In the genomic region with DNA sequence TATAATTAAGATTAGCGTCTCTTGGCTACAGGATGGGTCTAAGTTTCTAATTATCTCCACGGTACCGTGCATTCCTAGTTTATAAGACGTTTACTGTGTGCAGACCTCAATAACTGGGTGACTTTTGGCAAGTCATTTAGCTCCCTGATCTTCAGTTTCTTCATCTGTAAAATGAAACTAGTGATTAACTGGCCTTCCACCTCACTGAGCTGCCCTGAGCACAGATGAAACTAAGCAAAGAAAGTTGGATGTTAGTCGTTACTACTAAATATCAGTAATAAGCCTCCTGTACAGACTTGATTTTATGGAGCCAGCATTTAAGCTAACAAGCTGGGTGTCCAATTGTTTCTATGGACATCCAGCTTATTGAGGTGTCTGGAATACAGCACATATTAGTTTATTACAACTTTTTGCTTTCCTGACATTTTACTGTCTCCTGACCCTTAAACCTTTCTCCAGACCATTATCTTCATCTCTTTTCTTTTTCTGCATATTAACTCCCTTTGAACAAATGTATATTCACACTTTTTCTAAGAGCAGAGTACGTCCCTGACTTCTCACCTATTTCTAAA, we compare ENCODE assay signal across 9 cellular contexts. TPM values are rescaled to one million over a fixed set of nuclear protein-coding genes. Genes with fewer than 3 reads are reported as not detected.
DNase-seq lines count a peak whose midpoint lies in the region; ATAC-seq lines count a peak whose summit lies in the region.
"Had no signal": no experiment of that assay in that cellular context is flagged by ENCODE, and none has a peak within 500 bp of the region (broad histone marks: within the 10 kb centered on the region; RNA-seq: fewer than 3 reads in every experiment).

No MANE protein-coding gene starts in this region.

- H3K27ac ChIP-seq in HUES48 (ENCODE audit: low read depth, low read length), result no peak overlapping the region
- H3K27ac ChIP-seq in effector memory CD4-positive, alpha-beta T cell (ENCODE audit: insufficient read depth, low read length, poor library complexity, severe bottlenecking), result no peak overlapping the region

- no peak overlapping the region for H3K9ac ChIP-seq in HUES48 (ENCODE audit: low read depth, low read length)

- peak in 1 of 2 donors; percentile 5 for ATAC-seq in activated T-cell treated with anti-CD3 and anti-CD28 coated beads, Interleukin-2, amount 50 U/mL, for 4 hours
- no peak for ATAC-seq in HG02678 (IDR thresholded peaks at IDR 0.05; ENCODE audit: unreplicated experiment)

- H3K9me3 Mint-ChIP-seq in activated T-cell treated with anti-CD3 and anti-CD28 coated beads, Interleukin-2, amount 50 U/mL, for 4 hours, result no peaks in the 10 kb centered on the region
- no peaks in the 10 kb centered on the region for H3K9me3 Mint-ChIP-seq in stimulated activated naive CD8-positive, alpha-beta T cell treated with anti-CD3 and anti-CD28 coated beads, Interleukin-15, Interleukin-2, amounts not matched to agents 100 ng/mL and 50 ng/mL, for 24 hours

- peaks cover 14% of the 10 kb centered on the region for H3K4me1 Mint-ChIP-seq in activated T-cell treated with anti-CD3 and anti-CD28 coated beads, Interleukin-2, amount 50 U/mL, for 4 hours (ENCODE audit: low read depth)
- H3K4me1 Mint-ChIP-seq in stimulated activated naive CD8-positive, alpha-beta T cell treated with anti-CD3 and anti-CD28 coated beads, Interleukin-15, Interleukin-2, amounts not matched to agents 100 ng/mL and 50 ng/mL, for 24 hours (ENCODE audit: low read depth), result peaks cover 15% of the 10 kb centered on the region

- intact Hi-C loops in posterior vena cava (cut with DNase I), result no loop called here

- H3K9me3 ChIP-seq in HUES48 (ENCODE audit: control insufficient read depth, insufficient read depth, low read length), result no peaks in the 10 kb centered on the region
- no peaks in the 10 kb centered on the region for H3K9me3 ChIP-seq in effector memory CD4-positive, alpha-beta T cell (ENCODE audit: control insufficient read depth, low read length)

- H3K36me3 Mint-ChIP-seq in activated T-cell treated with anti-CD3 and anti-CD28 coated beads, Interleukin-2, amount 50 U/mL, for 4 hours (ENCODE audit: insufficient read depth), result no peaks in the 10 kb centered on the region
- no peaks in the 10 kb centered on the region for H3K36me3 Mint-ChIP-seq in stimulated activated naive CD8-positive, alpha-beta T cell treated with anti-CD3 and anti-CD28 coated beads, Interleukin-15, Interleukin-2, amounts not matched to agents 100 ng/mL and 50 ng/mL, for 24 hours (ENCODE audit: low read depth)

- no peak overlapping the region for H3K27ac Mint-ChIP-seq in stimulated activated naive CD8-positive, alpha-beta T cell treated with anti-CD3 and anti-CD28 coated beads, Interleukin-15, Interleukin-2, amounts not matched to agents 100 ng/mL and 50 ng/mL, for 24 hours

- H3K4me3 Mint-ChIP-seq in activated T-cell treated with anti-CD3 and anti-CD28 coated beads, Interleukin-2, amount 50 U/mL, for 4 hours, result peak overlapping the region; percentile 67
- peak overlapping the region; percentile 77 for H3K4me3 Mint-ChIP-seq in stimulated activated naive CD8-positive, alpha-beta T cell treated with anti-CD3 and anti-CD28 coated beads, Interleukin-15, Interleukin-2, amounts not matched to agents 100 ng/mL and 50 ng/mL, for 24 hours

- peak overlapping the region; percentile 69 for H3K4me3 ChIP-seq in HUES48 (ENCODE audit: low read depth, low read length)
- peak overlapping the region; percentile 55 for H3K4me3 ChIP-seq in effector memory CD4-positive, alpha-beta T cell (ENCODE audit: insufficient read depth, low read depth, low read length, poor library complexity, severe bottlenecking)

- peaks cover 53% of the 10 kb centered on the region for H3K27me3 ChIP-seq in HUES48 (ENCODE audit: control insufficient read depth, insufficient read depth, low read length)
- peaks cover 12% of the 10 kb centered on the region for H3K27me3 ChIP-seq in effector memory CD4-positive, alpha-beta T cell (replicated peaks; ENCODE audit: control insufficient read depth, insufficient read depth, low read length, poor library complexity, severe bottlenecking)

- DNase-seq in activated T-cell treated with anti-CD3 and anti-CD28 coated beads, Interleukin-2, amount 50 U/mL, for 4 hours, result no peak
- no peak for DNase-seq in activated T-cell treated with anti-CD3 and anti-CD28 coated beads, Interleukin-2, amount 50 U/mL, for 1 hour
- DNase-seq in effector memory CD4-positive, alpha-beta T cell, result no peak
- no peak for DNase-seq in posterior vena cava (ENCODE audit: low spot score)
- no peak for DNase-seq in stimulated activated CD4-positive, alpha-beta T cell treated with anti-CD3 and anti-CD28 coated beads, Interleukin-12 subunit alpha, Interleukin-12 subunit beta, amount 100 ng/mL, for 4 hours
- DNase-seq: NCI-H187 treated with DMSO at 0.1 percent for 48 hours had no signal

- peaks cover 7% of the 10 kb centered on the region; the same call in 1 of the 2 replicates for H3K4me1 ChIP-seq in HUES48 (ENCODE audit: control insufficient read depth, insufficient read depth, low read length)
- peaks cover 20% of the 10 kb centered on the region for H3K4me1 ChIP-seq in effector memory CD4-positive, alpha-beta T cell (ENCODE audit: control insufficient read depth, insufficient read depth, low read length, poor library complexity, severe bottlenecking)

- no peaks in the 10 kb centered on the region for H3K36me3 ChIP-seq in HUES48 (ENCODE audit: control insufficient read depth, insufficient read depth, low read length)
- H3K36me3 ChIP-seq in effector memory CD4-positive, alpha-beta T cell (ENCODE audit: control insufficient read depth, insufficient read depth, low read length), result no peaks in the 10 kb centered on the region

- peaks cover 24% of the 10 kb centered on the region for H3K27me3 Mint-ChIP-seq in activated T-cell treated with anti-CD3 and anti-CD28 coated beads, Interleukin-2, amount 50 U/mL, for 4 hours (ENCODE audit: low read depth)
- H3K27me3 Mint-ChIP-seq in stimulated activated naive CD8-positive, alpha-beta T cell treated with anti-CD3 and anti-CD28 coated beads, Interleukin-15, Interleukin-2, amounts not matched to agents 100 ng/mL and 50 ng/mL, for 24 hours, result peaks cover 13% of the 10 kb centered on the region

RNA-seq across cellular contexts. Expression of a gene that starts 1.1 kb away (rescaled TPM):
- total RNA-seq in activated T-cell treated with anti-CD3 and anti-CD28 coated beads, Interleukin-2, amount 50 U/mL, for 4 hours, result 1 to 10 TPM in 2 of 3 donors, under 1 TPM in 1; 0.43 to 1.1 (median 1.1) TPM
- 1 to 10 TPM in 1 of 2 donors, under 1 TPM in 1; 0.19 to 1.1 TPM for total RNA-seq in posterior vena cava

RNA-seq across cellular contexts. Expression of a gene that starts 40.7 kb away (rescaled TPM):
- under 1 TPM in 2 of 3 donors, not detected in 1; 0.05 to 0.11 TPM for total RNA-seq in activated T-cell treated with anti-CD3 and anti-CD28 coated beads, Interleukin-2, amount 50 U/mL, for 4 hours
- total RNA-seq in posterior vena cava, result 10 to 100 TPM in 1 of 2 donors, 1 to 10 TPM in 1; 6.3 to 23.0 TPM

Comparison
In these comparisons a context has a peak if more than half of its experiments do, and no peak if none do; other contexts are left out.
1. RNA of a gene that starts 40.7 kb away (total RNA-seq): 6.3 to 23.0 TPM in posterior vena cava; 0.05 to 0.11 TPM in activated T-cell treated with anti-CD3 and anti-CD28 coated beads, Interleukin-2, amount 50 U/mL, for 4 hours; every median in the first group is over 4 times any median in the second.